In genomic region chr9:108634164-108634563, GRCh38 we compare ENCODE assay signal across 8 cellular contexts.
A peak's percentile ranks its signal among the peaks of the same experiment; 100 is the strongest.
DNase-seq lines count a peak whose midpoint lies in the region; TF ChIP-seq lines count a peak whose summit lies in the region.

No MANE protein-coding gene starts in this region.

- H3K4me3 ChIP-seq in epithelial cell of esophagus (ENCODE audit: low read length) (peak overlapping the region; percentile 3), transverse colon (no peak overlapping the region)

- H3K36me3 ChIP-seq in transverse colon = no peaks in the 10 kb centered on the region

- no peak overlapping the region for H3K27ac ChIP-seq in transverse colon

- intact Hi-C loops in transverse colon (cut with DNase I; ENCODE audit: low total_unique reads) = no loop called here

- no peaks in the 10 kb centered on the region for H3K9me3 ChIP-seq in transverse colon

- no peak for TF ChIP-seq CTCF in epithelial cell of esophagus (IDR thresholded peaks at IDR 0.05; ENCODE audit: insufficient read depth, low read depth, low read length, missing control alignments)
- TF ChIP-seq CTCF in transverse colon (IDR thresholded peaks at IDR 0.05) = no peak

- in situ Hi-C loops in transverse colon (cut with MboI; ENCODE audit: low pct_ligation_motif_present in 1 of 4, low pct_unique_long_range_greater_than_20kb in 1 of 4, low sequenced_read_pairs in 3 of 4) = no loop called here

- TF ChIP-seq POLR2A in transverse colon (IDR thresholded peaks at IDR 0.05) = no peak

- no peaks in the 10 kb centered on the region for H3K4me1 ChIP-seq in transverse colon

- WGBS in transverse colon (ENCODE audit: low coverage in 1 of 2), 2 donors = 7 to 60% methylated on average over 1 to 4 of the region's 4 CpGs

- no peak for TF ChIP-seq EP300 in transverse colon (IDR thresholded peaks at IDR 0.05; ENCODE audit: low read depth)

- H3K27me3 ChIP-seq in transverse colon = no peaks in the 10 kb centered on the region

- peak; percentile 2 for DNase-seq in NCI-H446 treated with DMSO at 0.1 percent for 48 hours (lab: John Stamatoyannopoulos, UW)
- DNase-seq in NCI-H446 (lab: John Stamatoyannopoulos, UW) = no peak
- peak; percentile 26 for DNase-seq in NCI-H460 (ENCODE audit: extremely low read depth, low read depth)
- peak; percentile 95 for DNase-seq in epithelial cell of esophagus (ENCODE audit: low read depth)
- DNase-seq in transverse colon = peak; percentile 57
- no peak for DNase-seq in OCI-M2 (lab: John Stamatoyannopoulos, UW; ENCODE audit: unreplicated experiment)
- no peak for DNase-seq in midbrain (lab: John Stamatoyannopoulos, UW)
- DNase-seq in cerebellar nuclear complex (lab: John Stamatoyannopoulos, UW) = no peak

Comparison
In these comparisons a context has a peak if more than half of its experiments do, and no peak if none do; other contexts are left out.
1. DNase-seq: peak in NCI-H446 treated with DMSO at 0.1 percent for 48 hours (single experiment), NCI-H460 (single experiment), epithelial cell of esophagus (single experiment) and transverse colon (single experiment); none in NCI-H446 (0 of 2), OCI-M2 (single experiment), midbrain (single experiment) and cerebellar nuclear complex (0 of 2).